ENCODE assay signal across 22 cellular contexts in the genomic region with DNA sequence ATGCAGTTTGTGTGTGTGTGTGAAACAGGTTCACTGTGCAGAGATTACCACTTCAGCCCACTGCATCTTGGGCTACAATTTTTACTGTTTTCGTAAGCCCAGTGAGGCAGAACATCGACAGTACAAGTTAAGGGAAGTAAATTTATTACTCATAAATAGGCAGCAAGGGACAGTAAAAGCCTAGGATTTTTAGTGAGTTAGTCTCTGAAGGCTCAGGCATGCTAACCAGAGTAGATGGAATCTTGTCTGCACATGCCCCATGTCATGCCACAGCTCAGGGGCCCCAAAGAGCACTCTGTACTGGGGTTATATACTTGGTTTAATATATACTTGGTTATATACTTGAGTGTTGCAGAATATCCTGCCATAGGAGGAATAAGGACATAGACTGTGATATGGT.
DNase-seq lines count a peak whose midpoint lies in the region; ATAC-seq, FAIRE-seq and TF ChIP-seq lines count a peak whose summit lies in the region.
"Had no signal": no experiment of that assay in that cellular context is flagged by ENCODE, and none has a peak within 500 bp of the region (broad histone marks: within the 10 kb centered on the region; RNA-seq: fewer than 3 reads in every experiment).

No MANE protein-coding gene starts in this region.

- no peaks in the 10 kb centered on the region for H3K9me3 ChIP-seq in smooth muscle cell (replicated peaks; ENCODE audit: low read depth)

- H3K36me3 Mint-ChIP-seq in activated CD4-positive, alpha-beta memory T cell treated with anti-CD3 and anti-CD28 coated beads, Interleukin-2, amount 10 ng/mL, durations not matched to agents 7 days and 5 days (ENCODE audit: low read depth) = no peaks in the 10 kb centered on the region
- H3K36me3 Mint-ChIP-seq: CD4-positive, CD25-positive, alpha-beta regulatory T cell; CD8-positive, alpha-beta T cell had no signal

- FAIRE-seq in RCC 7860 (lab: Jason Lieb, UNC) = no peak
- FAIRE-seq: A204.1, GM18507 had no signal

- no peak overlapping the region for H3K9ac ChIP-seq in smooth muscle cell (ENCODE audit: low read depth)
- H3K9ac ChIP-seq: BLaER1 had no signal

- H3K79me2 ChIP-seq in smooth muscle cell (ENCODE audit: low read depth) = no peaks in the 10 kb centered on the region

- H3K4me1 Mint-ChIP-seq in activated CD4-positive, alpha-beta memory T cell treated with anti-CD3 and anti-CD28 coated beads, Interleukin-2, amount 10 ng/mL, durations not matched to agents 7 days and 5 days = no peaks in the 10 kb centered on the region
- H3K4me1 Mint-ChIP-seq: B cell; CD4-positive, CD25-positive, alpha-beta regulatory T cell had no signal

- no peak overlapping the region for H3K27ac Mint-ChIP-seq in activated CD4-positive, alpha-beta memory T cell treated with anti-CD3 and anti-CD28 coated beads, Interleukin-2, amount 10 ng/mL, durations not matched to agents 7 days and 5 days
- H3K27ac Mint-ChIP-seq: B cell; CD4-positive, CD25-positive, alpha-beta regulatory T cell; CD8-positive, alpha-beta T cell; GM23338; H9 had no signal

- no peak overlapping the region for H3K4me2 ChIP-seq in smooth muscle cell
- H3K4me2 ChIP-seq: BLaER1, GM23338 had no signal

- ATAC-seq in HG03175 (IDR thresholded peaks at IDR 0.05; ENCODE audit: unreplicated experiment) = no peak
- ATAC-seq: CD8-positive, alpha-beta T cell; GM23338; HCT116 had no signal

- no peaks in the 10 kb centered on the region for H4K20me1 ChIP-seq in smooth muscle cell (ENCODE audit: low read depth)
- H4K20me1 ChIP-seq: BLaER1 had no signal

- in situ Hi-C loops in Caki2 (cut with HindIII; ENCODE audit: low pct_unique_long_range_greater_than_20kb, low sequenced_read_pairs) = no loop called here

- CTCF ChIA-PET in activated CD4-positive, alpha-beta memory T cell treated with anti-CD3 and anti-CD28 coated beads, Interleukin-2, amount 10 ng/mL, durations not matched to agents 7 days and 5 days (lab: Charles Lee) = no interaction called here

- no peak overlapping the region for H2AFZ ChIP-seq in smooth muscle cell (ENCODE audit: low read depth)
- H2AFZ ChIP-seq: GM23338 had no signal

- DNase-seq in Caki2 (ENCODE audit: low read depth) = peak; percentile 38
- peak; percentile 26 for DNase-seq in glomerular visceral epithelial cell (ENCODE audit: extremely low spot score)
- peak; percentile 34 for DNase-seq in left kidney (ENCODE audit: low read depth, low spot score)
- no peak for DNase-seq in smooth muscle cell (lab: John Stamatoyannopoulos, UW; ENCODE audit: unreplicated experiment)
- no peak for DNase-seq in RCC 7860 (ENCODE audit: low spot score)
- DNase-seq in activated CD4-positive, alpha-beta memory T cell treated with anti-CD3 and anti-CD28 coated beads, Interleukin-2, amount 10 ng/mL, durations not matched to agents 7 days and 5 days = no peak
- DNase-seq: Calu3; CD4-positive, CD25-positive, alpha-beta regulatory T cell; CD8-positive, alpha-beta T cell; DMS79; EL; GDM1; H9 had no signal

- H3K36me3 ChIP-seq in smooth muscle cell (ENCODE audit: low read depth) = no peaks in the 10 kb centered on the region
- H3K36me3 ChIP-seq: BLaER1 had no signal

- no peak for TF ChIP-seq CTCF in smooth muscle cell (IDR thresholded peaks at IDR 0.05; ENCODE audit: borderline replicate concordance, insufficient read depth, poor library complexity, severe bottlenecking)

- WGBS in smooth muscle cell (ENCODE audit: low lambda C conversion rate) = 68% methylated on average over 2 of the region's 2 CpGs

- H3K4me3 ChIP-seq in smooth muscle cell = no peak overlapping the region
- H3K4me3 ChIP-seq: BLaER1, GM23338 had no signal

- no peaks in the 10 kb centered on the region for H3K27me3 Mint-ChIP-seq in activated CD4-positive, alpha-beta memory T cell treated with anti-CD3 and anti-CD28 coated beads, Interleukin-2, amount 10 ng/mL, durations not matched to agents 7 days and 5 days
- H3K27me3 Mint-ChIP-seq: B cell; CD4-positive, CD25-positive, alpha-beta regulatory T cell had no signal

- H3K27me3 ChIP-seq in smooth muscle cell (ENCODE audit: low read depth) = no peaks in the 10 kb centered on the region
- H3K27me3 ChIP-seq: BLaER1 had no signal

- H3K4me3 Mint-ChIP-seq in activated CD4-positive, alpha-beta memory T cell treated with anti-CD3 and anti-CD28 coated beads, Interleukin-2, amount 10 ng/mL, durations not matched to agents 7 days and 5 days = no peak overlapping the region
- H3K4me3 Mint-ChIP-seq: B cell; CD4-positive, CD25-positive, alpha-beta regulatory T cell; CD8-positive, alpha-beta T cell; GM23338; H9 had no signal

- no peaks in the 10 kb centered on the region for H3F3A ChIP-seq in smooth muscle cell (ENCODE audit: low read depth)

- H3K27ac ChIP-seq in smooth muscle cell (ENCODE audit: low read depth) = peak overlapping the region; percentile 40
- H3K27ac ChIP-seq: 22Rv1, BLaER1, C4-2B had no signal

- H3K4me1 ChIP-seq in smooth muscle cell (ENCODE audit: low read depth) = no peaks in the 10 kb centered on the region

- POLR2A ChIA-PET in activated CD4-positive, alpha-beta memory T cell treated with anti-CD3 and anti-CD28 coated beads, Interleukin-2, amount 10 ng/mL, durations not matched to agents 7 days and 5 days (lab: Charles Lee) = no interaction called here

- H3K9me3 Mint-ChIP-seq in activated CD4-positive, alpha-beta memory T cell treated with anti-CD3 and anti-CD28 coated beads, Interleukin-2, amount 10 ng/mL, durations not matched to agents 7 days and 5 days = no peaks in the 10 kb centered on the region

Comparison
In these comparisons a context has a peak if more than half of its experiments do, and no peak if none do; other contexts are left out.
1. DNase-seq: peak in Caki2 (single experiment), glomerular visceral epithelial cell (single experiment) and left kidney (single experiment); none in smooth muscle cell (single experiment), RCC 7860 (single experiment) and activated CD4-positive, alpha-beta memory T cell treated with anti-CD3 and anti-CD28 coated beads, Interleukin-2, amount 10 ng/mL, durations not matched to agents 7 days and 5 days (single experiment).